29 cellular contexts compared by ENCODE assay signal in genomic region chr10:64726466-64726865, GRCh38.
A peak's percentile ranks its signal among the peaks of the same experiment; 100 is the strongest.
DNase-seq lines count a peak whose midpoint lies in the region; ATAC-seq and TF ChIP-seq lines count a peak whose summit lies in the region.
"Had no signal": no experiment of that assay in that cellular context is flagged by ENCODE, and none has a peak within 500 bp of the region (broad histone marks: within the 10 kb centered on the region; RNA-seq: fewer than 3 reads in every experiment).

No MANE protein-coding gene starts in this region.

- TF ChIP-seq CTCF in RWPE2 (IDR thresholded peaks at IDR 0.05; ENCODE audit: poor library complexity, severe bottlenecking), result no peak

- no peaks in the 10 kb centered on the region for H3K4me1 ChIP-seq in RWPE2 (ENCODE audit: insufficient read depth, poor library complexity, severe bottlenecking)

- no peak overlapping the region for H3K4me3 ChIP-seq in RWPE2 (ENCODE audit: severe bottlenecking)
- H3K4me3 ChIP-seq: A549; BLaER1 treated with 17β-estradiol and CSF1 and Interleukin-3, amounts not matched to agents 10 nM and 100 nM; K562; MG63; PC-9 had no signal

- no peak overlapping the region for H3K27ac Mint-ChIP-seq in stimulated activated memory B cell treated with anti-CD40 and anti-IgM and Interleukin-4, amounts not matched to agents 10 μg/mL and 1 μg/mL and 100 μg/mL, for 72 hours
- H3K27ac Mint-ChIP-seq: CD4-positive, alpha-beta T cell had no signal

- H3K27me3 ChIP-seq in RWPE2 (ENCODE audit: insufficient read depth, poor library complexity, severe bottlenecking), result peaks cover 9% of the 10 kb centered on the region
- H3K27me3 ChIP-seq: BLaER1 treated with 17β-estradiol and CSF1 and Interleukin-3, amounts not matched to agents 10 nM and 100 nM; MG63 had no signal

- no peaks in the 10 kb centered on the region for H3K4me1 Mint-ChIP-seq in stimulated activated memory B cell treated with anti-CD40 and anti-IgM and Interleukin-4, amounts not matched to agents 10 μg/mL and 1 μg/mL and 100 μg/mL, for 72 hours

- no peaks in the 10 kb centered on the region for H3K36me3 Mint-ChIP-seq in stimulated activated memory B cell treated with anti-CD40 and anti-IgM and Interleukin-4, amounts not matched to agents 10 μg/mL and 1 μg/mL and 100 μg/mL, for 72 hours

- in situ Hi-C loops in Caki2 (cut with HindIII; ENCODE audit: low pct_unique_long_range_greater_than_20kb, low sequenced_read_pairs), result no loop called here

- H3K4me3 Mint-ChIP-seq in stimulated activated memory B cell treated with anti-CD40 and anti-IgM and Interleukin-4, amounts not matched to agents 10 μg/mL and 1 μg/mL and 100 μg/mL, for 72 hours, result no peak overlapping the region
- H3K4me3 Mint-ChIP-seq: CD4-positive, alpha-beta T cell had no signal

- no peaks in the 10 kb centered on the region for H3K27me3 Mint-ChIP-seq in stimulated activated memory B cell treated with anti-CD40 and anti-IgM and Interleukin-4, amounts not matched to agents 10 μg/mL and 1 μg/mL and 100 μg/mL, for 72 hours
- H3K27me3 Mint-ChIP-seq: CD4-positive, alpha-beta T cell had no signal

- H3K27ac ChIP-seq in RWPE2 (ENCODE audit: poor library complexity, severe bottlenecking), result no peak overlapping the region
- H3K27ac ChIP-seq: A549; BLaER1 treated with 17β-estradiol and CSF1 and Interleukin-3, amounts not matched to agents 10 nM and 100 nM; HL-60; PC-9 had no signal

- ATAC-seq in RWPE2 (ENCODE audit: low read depth), result peak; percentile 52
- ATAC-seq in stimulated activated memory B cell treated with anti-CD40 and anti-IgM and Interleukin-4, amounts not matched to agents 10 μg/mL and 1 μg/mL and 100 μg/mL, for 72 hours, result no peak
- no peak for ATAC-seq in GM18858 (IDR thresholded peaks at IDR 0.05; ENCODE audit: unreplicated experiment)
- ATAC-seq: A549, HCT116, K562 had no signal

- H3K36me3 ChIP-seq in RWPE2 (ENCODE audit: low read depth), result no peaks in the 10 kb centered on the region
- H3K36me3 ChIP-seq: BLaER1 treated with 17β-estradiol and CSF1 and Interleukin-3, amounts not matched to agents 10 nM and 100 nM; MG63 had no signal

- H3K9me3 Mint-ChIP-seq in stimulated activated memory B cell treated with anti-CD40 and anti-IgM and Interleukin-4, amounts not matched to agents 10 μg/mL and 1 μg/mL and 100 μg/mL, for 72 hours, result peaks cover 8% of the 10 kb centered on the region

- DNase-seq in Caki2 (ENCODE audit: low read depth) (peak; percentile 7), H4 (ENCODE audit: low spot score) (peak; percentile 3), RWPE2 (ENCODE audit: low spot score) (no peak), kidney tubule cell (ENCODE audit: low spot score) (peak; percentile 50), MV-4-11 (lab: John Stamatoyannopoulos, UW) (no peak), NCI-H2171 treated with DMSO at 0.1 percent for 48 hours (lab: John Stamatoyannopoulos, UW) (no peak)
- DNase-seq: AML-193; CD4-positive, alpha-beta T cell; DMS79 treated with DMSO at 0.1 percent for 48 hours; GF-D8; Kasumi-1; MG63; NCI-H1417 treated with DMSO at 0.1 percent for 48 hours; NCI-H1694 treated with DMSO at 0.1 percent for 48 hours; NCI-H2081; NCI-H2171; NCI-H345; NCI-H510A treated with DMSO at 0.1 percent for 48 hours; PC-9; RPMI8226; SHP77; T-helper 1 cell had no signal

- H3K9me3 ChIP-seq in RWPE2 (ENCODE audit: severe bottlenecking), result no peaks in the 10 kb centered on the region
- H3K9me3 ChIP-seq: A549, MG63 had no signal

Comparison
In these comparisons a context has a peak if more than half of its experiments do, and no peak if none do; other contexts are left out.
1. DNase-seq: peak in Caki2 (single experiment), H4 (single experiment) and kidney tubule cell (single experiment); none in RWPE2 (single experiment), MV-4-11 (single experiment) and NCI-H2171 treated with DMSO at 0.1 percent for 48 hours (single experiment).